1 cellular context compared by ENCODE assay signal in genomic region chr1:205861540-205861939, GRCh38.
"Had no signal": no experiment of that assay in that cellular context is flagged by ENCODE, and none has a peak within 500 bp of the region (broad histone marks: within the 10 kb centered on the region; RNA-seq: fewer than 3 reads in every experiment).

No MANE protein-coding gene starts in this region.

- H3K4me3 ChIP-seq: MG63 had no signal

- H3K9me3 ChIP-seq: MG63 had no signal
